Comparison of ENCODE assay signal across 22 cellular contexts in genomic region chr1:79376106-79376505, GRCh38.
A peak's percentile ranks its signal among the peaks of the same experiment; 100 is the strongest.
DNase-seq lines count a peak whose midpoint lies in the region; ATAC-seq, FAIRE-seq and TF ChIP-seq lines count a peak whose summit lies in the region.
"Had no signal": no experiment of that assay in that cellular context is flagged by ENCODE, and none has a peak within 500 bp of the region (broad histone marks: within the 10 kb centered on the region; RNA-seq: fewer than 3 reads in every experiment).

No MANE protein-coding gene starts in this region.

- no peak for TF ChIP-seq CTCF in epithelial cell of esophagus (IDR thresholded peaks at IDR 0.05; ENCODE audit: insufficient read depth, low read depth, low read length, missing control alignments)
- no peak for TF ChIP-seq CTCF in body of pancreas (IDR thresholded peaks at IDR 0.05)
- no peak for TF ChIP-seq CTCF in gastroesophageal sphincter (IDR thresholded peaks at IDR 0.05)

- H3K4me1 ChIP-seq in body of pancreas (peaks cover 5% of the 10 kb centered on the region), gastroesophageal sphincter (peaks cover 0 to 12% (median 4%) of the 10 kb centered on the region in 3 donors)
- no peaks in the 10 kb centered on the region for H3K4me1 ChIP-seq in effector memory CD4-positive, alpha-beta T cell (ENCODE audit: control insufficient read depth, insufficient read depth, low read length, poor library complexity, severe bottlenecking)
- H3K4me1 ChIP-seq: BLaER1, Caco-2, Peyer's patch had no signal

- H3K27me3 ChIP-seq in body of pancreas, result no peaks in the 10 kb centered on the region
- no peaks in the 10 kb centered on the region for H3K27me3 ChIP-seq in effector memory CD4-positive, alpha-beta T cell (replicated peaks; ENCODE audit: control insufficient read depth, insufficient read depth, low read length, poor library complexity, severe bottlenecking)
- H3K27me3 ChIP-seq in gastroesophageal sphincter, result no peaks in the 10 kb centered on the region
- H3K27me3 ChIP-seq: BLaER1, Peyer's patch had no signal

- H3K27ac ChIP-seq in SK-N-MC (peak overlapping the region; percentile 93), body of pancreas (no peak overlapping the region), gastroesophageal sphincter (no peak overlapping the region)
- H3K27ac ChIP-seq in effector memory CD4-positive, alpha-beta T cell (ENCODE audit: insufficient read depth, low read length, poor library complexity, severe bottlenecking), result no peak overlapping the region
- H3K27ac ChIP-seq: BLaER1, Peyer's patch had no signal

- no peak for DNase-seq in H54 (ENCODE audit: insufficient read length, low spot score)
- DNase-seq in SK-N-MC (ENCODE audit: low read depth, low spot score), result peak; percentile 63
- peak; percentile 40 for DNase-seq in epithelial cell of esophagus (ENCODE audit: low read depth)
- no peak for DNase-seq in body of pancreas
- DNase-seq in effector memory CD4-positive, alpha-beta T cell, result no peak
- DNase-seq: ACHN; Caco-2; CD4-positive, alpha-beta memory T cell; DND-41; H7; KG1; NCI-H1092 treated with DMSO at 0.1 percent for 48 hours; NCI-H1436 treated with DMSO at 0.1 percent for 48 hours; NCI-H1930; NCI-H2227 treated with DMSO at 0.1 percent for 48 hours; NCI-H510A; Peyer's patch had no signal

- H3K4me3 ChIP-seq in SK-N-MC (peak overlapping the region; percentile 50), epithelial cell of esophagus (ENCODE audit: low read length) (no peak overlapping the region), body of pancreas (no peak overlapping the region), gastroesophageal sphincter (no peak overlapping the region)
- no peak overlapping the region for H3K4me3 ChIP-seq in effector memory CD4-positive, alpha-beta T cell (ENCODE audit: insufficient read depth, low read depth, low read length, poor library complexity, severe bottlenecking)
- H3K4me3 ChIP-seq: BLaER1, Peyer's patch had no signal

- H3K9me3 ChIP-seq in SK-N-MC (ENCODE audit: low read depth, low read length) (no peaks in the 10 kb centered on the region), body of pancreas (no peaks in the 10 kb centered on the region), gastroesophageal sphincter (no peaks in the 10 kb centered on the region)
- no peaks in the 10 kb centered on the region for H3K9me3 ChIP-seq in effector memory CD4-positive, alpha-beta T cell (ENCODE audit: control insufficient read depth, low read length)
- H3K9me3 ChIP-seq: BLaER1, Caco-2, Peyer's patch had no signal

- no peak for TF ChIP-seq EP300 in gastroesophageal sphincter (IDR thresholded peaks at IDR 0.05)

- no peak for ATAC-seq in body of pancreas
- ATAC-seq in GM19324 (IDR thresholded peaks at IDR 0.05; ENCODE audit: low FRiP score, unreplicated experiment), result no peak
- no peak for ATAC-seq in gastroesophageal sphincter

- peak; percentile 27 for FAIRE-seq in H54 (lab: Jason Lieb, UNC)
- FAIRE-seq: GM12891, HTR-8/SVneo had no signal

- H3K36me3 ChIP-seq in SK-N-MC (ENCODE audit: insufficient read depth, low read length) (no peaks in the 10 kb centered on the region), body of pancreas (replicated peaks in 1 of 2; ENCODE audit: insufficient read depth in 1 of 2, low read depth in 2 of 2) (no peaks in the 10 kb centered on the region), gastroesophageal sphincter (no peaks in the 10 kb centered on the region)
- H3K36me3 ChIP-seq in effector memory CD4-positive, alpha-beta T cell (ENCODE audit: control insufficient read depth, insufficient read depth, low read length), result no peaks in the 10 kb centered on the region
- H3K36me3 ChIP-seq: BLaER1, Peyer's patch had no signal

- intact Hi-C loops in body of pancreas (cut with DNase I), result no loop called here

- H3K9ac ChIP-seq in SK-N-MC (ENCODE audit: insufficient read length), result no peak overlapping the region
- H3K9ac ChIP-seq: BLaER1 had no signal

- 55 to 59% methylated on average over 1 of the region's 1 CpG for WGBS in body of pancreas, 2 donors
- WGBS in gastroesophageal sphincter (ENCODE audit: low coverage in 1 of 2), 2 donors, result 86% methylated on average over 1 of the region's 1 CpG

- TF ChIP-seq POLR2A in H54 (IDR thresholded peaks at IDR 0.05; ENCODE audit: low read depth, low read length), result no peak
- TF ChIP-seq POLR2A in body of pancreas (IDR thresholded peaks at IDR 0.05), result no peak
- no peak for TF ChIP-seq POLR2A in gastroesophageal sphincter (IDR thresholded peaks at IDR 0.05)

Comparison
In these comparisons a context has a peak if more than half of its experiments do, and no peak if none do; other contexts are left out.
1. DNase-seq: peak in SK-N-MC (single experiment) and epithelial cell of esophagus (single experiment); none in H54 (single experiment), body of pancreas (0 of 4) and effector memory CD4-positive, alpha-beta T cell (0 of 3).